In the genomic region with DNA sequence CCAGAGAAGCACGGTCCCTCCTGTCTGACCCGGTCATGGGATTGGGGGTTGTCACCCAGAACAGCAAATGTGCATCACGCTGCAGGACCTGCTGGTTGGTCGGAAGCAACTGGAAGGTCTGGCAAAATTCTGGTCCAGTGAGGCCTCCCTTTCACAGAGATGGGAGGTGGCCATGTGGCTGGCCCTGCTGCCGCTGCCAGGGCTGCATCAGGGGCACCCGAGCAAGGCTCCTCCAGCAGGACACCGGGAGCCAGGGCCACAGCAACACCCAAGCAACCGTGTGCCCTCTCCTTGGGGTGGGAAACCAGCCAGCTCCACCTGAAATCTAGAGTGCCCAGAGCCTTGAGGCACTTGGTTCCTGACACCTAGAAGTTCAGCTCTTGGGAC, we compare ENCODE assay signal across 18 cellular contexts. TPM values are rescaled to one million over a fixed set of nuclear protein-coding genes. Genes with fewer than 3 reads are reported as not detected.
DNase-seq lines count a peak whose midpoint lies in the region; ATAC-seq and TF ChIP-seq lines count a peak whose summit lies in the region.
"Had no signal": no experiment of that assay in that cellular context is flagged by ENCODE, and none has a peak within 500 bp of the region (broad histone marks: within the 10 kb centered on the region; RNA-seq: fewer than 3 reads in every experiment).

No MANE protein-coding gene starts in this region.

- H2AFZ ChIP-seq in GM23338: no peak overlapping the region

- H3K27ac ChIP-seq in BLaER1 treated with 17β-estradiol and CSF1 and Interleukin-3, amounts not matched to agents 10 nM and 100 nM: no peak overlapping the region
- H3K27ac ChIP-seq in GM23338 (ENCODE audit: low read depth): no peak overlapping the region

- H3K36me3 Mint-ChIP-seq in activated naive CD8-positive, alpha-beta T cell treated with anti-CD3 and anti-CD28 coated beads, Interleukin-2, amount 50 U/mL, for 24 hours (ENCODE audit: low read depth): peaks cover 4% of the 10 kb centered on the region
- no peaks in the 10 kb centered on the region for H3K36me3 Mint-ChIP-seq in natural killer cell treated with Interleukin-12 subunit alpha and Interleukin-12 subunit beta and Interleukin-15 and Interleukin-18, amount 100 ng/mL, for 72 hours
- H3K36me3 Mint-ChIP-seq in WTC11 (no peaks in the 10 kb centered on the region), GM23338 (ENCODE audit: low read depth) (no peaks in the 10 kb centered on the region)

- CTCF ChIA-PET in WTC11 (lab: Charles Lee): interaction anchor here (1.0 kb wide), 1 partner anchor 12 kb away, joined by 3 read pairs; the partner anchor contains the start of gene GAS6

- ATAC-seq in activated naive CD8-positive, alpha-beta T cell treated with anti-CD3 and anti-CD28 coated beads, Interleukin-2, amount 50 U/mL, for 24 hours: peak; percentile 24
- no peak for ATAC-seq in natural killer cell treated with Interleukin-12 subunit alpha and Interleukin-12 subunit beta and Interleukin-15 and Interleukin-18, amount 100 ng/mL, for 72 hours
- ATAC-seq in HG03442 (IDR thresholded peaks at IDR 0.05; ENCODE audit: unreplicated experiment) (no peak), WTC11 (no peak), GM23338 (no peak)
- ATAC-seq: GM12878 had no signal

- no peak overlapping the region; a peak in 1 of 22 replicates for H3K9ac ChIP-seq in BLaER1 treated with 17β-estradiol and CSF1 and Interleukin-3, amounts not matched to agents 10 nM and 100 nM

- no peaks in the 10 kb centered on the region for H3K9me3 Mint-ChIP-seq in activated naive CD8-positive, alpha-beta T cell treated with anti-CD3 and anti-CD28 coated beads, Interleukin-2, amount 50 U/mL, for 24 hours
- no peaks in the 10 kb centered on the region for H3K9me3 Mint-ChIP-seq in natural killer cell treated with Interleukin-12 subunit alpha and Interleukin-12 subunit beta and Interleukin-15 and Interleukin-18, amount 100 ng/mL, for 72 hours
- H3K9me3 Mint-ChIP-seq in WTC11: no peaks in the 10 kb centered on the region
- H3K9me3 Mint-ChIP-seq in GM23338: no peaks in the 10 kb centered on the region; the same call in 2 of the 3 replicates

- H3K27me3 ChIP-seq in BLaER1 treated with 17β-estradiol and CSF1 and Interleukin-3, amounts not matched to agents 10 nM and 100 nM: peaks cover 0 to 8% (median 0%) of the 10 kb centered on the region in 11 experiments; a peak in 2 of 22 replicates
- no peaks in the 10 kb centered on the region for H3K27me3 ChIP-seq in GM23338 (ENCODE audit: insufficient read depth)

- H3K4me2 ChIP-seq in BLaER1 treated with 17β-estradiol and CSF1 and Interleukin-3, amounts not matched to agents 10 nM and 100 nM: peak overlapping the region in 9 of 11 experiments; percentile 10 to 83 (median 60); a peak in 15 of 22 replicates
- H3K4me2 ChIP-seq in GM23338: no peak overlapping the region

- peaks cover 0 to 32% (median 28%) of the 10 kb centered on the region in 10 experiments; a peak in 16 of 20 replicates for H3K4me1 ChIP-seq in BLaER1 treated with 17β-estradiol and CSF1 and Interleukin-3, amounts not matched to agents 10 nM and 100 nM
- H3K4me1 ChIP-seq in GM23338 (ENCODE audit: insufficient read depth): peaks cover 8% of the 10 kb centered on the region; the same call in 1 of the 2 replicates

- peaks cover 25% of the 10 kb centered on the region for H3K27me3 Mint-ChIP-seq in activated naive CD8-positive, alpha-beta T cell treated with anti-CD3 and anti-CD28 coated beads, Interleukin-2, amount 50 U/mL, for 24 hours
- H3K27me3 Mint-ChIP-seq in natural killer cell treated with Interleukin-12 subunit alpha and Interleukin-12 subunit beta and Interleukin-15 and Interleukin-18, amount 100 ng/mL, for 72 hours: peaks cover 14 to 23% of the 10 kb centered on the region in 2 donors
- H3K27me3 Mint-ChIP-seq in WTC11 (ENCODE audit: low read depth) (no peaks in the 10 kb centered on the region), GM23338 (ENCODE audit: insufficient read depth, low read depth, poor library complexity) (peaks cover 8% of the 10 kb centered on the region)

- H4K20me1 ChIP-seq in BLaER1 treated with 17β-estradiol and CSF1 and Interleukin-3, amounts not matched to agents 10 nM and 100 nM: no peaks in the 10 kb centered on the region; a peak in 1 of 22 replicates
- H4K20me1 ChIP-seq in GM23338 (replicated peaks; ENCODE audit: insufficient read depth): no peaks in the 10 kb centered on the region

- H3K27ac Mint-ChIP-seq in activated naive CD8-positive, alpha-beta T cell treated with anti-CD3 and anti-CD28 coated beads, Interleukin-2, amount 50 U/mL, for 24 hours: peak overlapping the region; percentile 91
- H3K27ac Mint-ChIP-seq in natural killer cell treated with Interleukin-12 subunit alpha and Interleukin-12 subunit beta and Interleukin-15 and Interleukin-18, amount 100 ng/mL, for 72 hours: peak overlapping the region; percentile 68 to 87
- H3K27ac Mint-ChIP-seq in WTC11: no peak overlapping the region
- H3K27ac Mint-ChIP-seq in GM23338: no peak overlapping the region

- POLR2A ChIA-PET in WTC11 (lab: Charles Lee): no interaction called here

- no peaks in the 10 kb centered on the region for H3K79me2 ChIP-seq in GM23338 (replicated peaks; ENCODE audit: insufficient read depth)

- peak overlapping the region; percentile 34 for H3K4me3 Mint-ChIP-seq in activated naive CD8-positive, alpha-beta T cell treated with anti-CD3 and anti-CD28 coated beads, Interleukin-2, amount 50 U/mL, for 24 hours
- H3K4me3 Mint-ChIP-seq in natural killer cell treated with Interleukin-12 subunit alpha and Interleukin-12 subunit beta and Interleukin-15 and Interleukin-18, amount 100 ng/mL, for 72 hours: no peak overlapping the region
- H3K4me3 Mint-ChIP-seq in WTC11 (no peak overlapping the region), GM23338 (no peak overlapping the region)

- H3K4me1 Mint-ChIP-seq in activated naive CD8-positive, alpha-beta T cell treated with anti-CD3 and anti-CD28 coated beads, Interleukin-2, amount 50 U/mL, for 24 hours: peaks cover 11% of the 10 kb centered on the region
- H3K4me1 Mint-ChIP-seq in natural killer cell treated with Interleukin-12 subunit alpha and Interleukin-12 subunit beta and Interleukin-15 and Interleukin-18, amount 100 ng/mL, for 72 hours (ENCODE audit: low read depth in 2 of 2): peaks cover 0 to 9% of the 10 kb centered on the region in 2 donors
- H3K4me1 Mint-ChIP-seq in WTC11 (peaks cover 22% of the 10 kb centered on the region), GM23338 (peaks cover 17% of the 10 kb centered on the region)

- H3F3A ChIP-seq in GM23338 (replicated peaks; ENCODE audit: low read depth): no peaks in the 10 kb centered on the region

- no peaks in the 10 kb centered on the region for H3K36me3 ChIP-seq in BLaER1 treated with 17β-estradiol and CSF1 and Interleukin-3, amounts not matched to agents 10 nM and 100 nM
- H3K36me3 ChIP-seq in GM23338 (ENCODE audit: insufficient read depth): no peaks in the 10 kb centered on the region

- no peak for TF ChIP-seq CTCF in WTC11 (IDR thresholded peaks at IDR 0.05)
- no peak for TF ChIP-seq CTCF in GM23338 (conservative IDR thresholded peaks at IDR 0.05; ENCODE audit: low read depth in 2 of 2)

- H3K9me3 ChIP-seq in BLaER1 treated with 17β-estradiol and CSF1 and Interleukin-3, amounts not matched to agents 10 nM and 100 nM (replicated peaks in 1 of 11): peaks cover 7 to 20% (median 12%) of the 10 kb centered on the region in 11 experiments; a peak in 14 of 22 replicates

- no peak overlapping the region for H3K4me3 ChIP-seq in BLaER1 treated with 17β-estradiol and CSF1 and Interleukin-3, amounts not matched to agents 10 nM and 100 nM
- H3K4me3 ChIP-seq in GM23338: no peak overlapping the region
- H3K4me3 ChIP-seq: GM12878 had no signal

- no peaks in the 10 kb centered on the region for H3K9me2 ChIP-seq in GM23338 (ENCODE audit: insufficient read depth)

- peak; percentile 1 for DNase-seq in Ammon's horn (ENCODE audit: low spot score)
- no peak for DNase-seq in activated naive CD8-positive, alpha-beta T cell treated with anti-CD3 and anti-CD28 coated beads, Interleukin-2, amount 50 U/mL, for 24 hours
- no peak for DNase-seq in natural killer cell treated with Interleukin-12 subunit alpha and Interleukin-12 subunit beta and Interleukin-15 and Interleukin-18, amount 100 ng/mL, for 72 hours (ENCODE audit: low spot score)
- DNase-seq in WTC11 (ENCODE audit: low spot score): no peak
- no peak for DNase-seq in HuH-7 (ENCODE audit: low spot score)
- no peak for DNase-seq in GM23338 (ENCODE audit: low spot score)
- DNase-seq: C1 segment of cervical spinal cord; DMS53; KBM-7; NCI-H1048; NCI-H146; NCI-H2081 treated with DMSO at 0.1 percent for 48 hours; NCI-H526 treated with DMSO at 0.1 percent for 48 hours; NK-92 treated with Interleukin-12 subunit alpha and Interleukin-12 subunit beta, amount 100 ng/mL, for 24 hours; OCI-M1 had no signal

TF ChIP-seq in WTC11, 78 proteins besides CTCF, POLR2A, EP300 and RAD21:
- TF ChIP-seq NR3C1 (CRISPR knock-in tag; conservative IDR thresholded peaks at IDR 0.05; ENCODE audit: low read depth) (no peak), MLX (CRISPR knock-in tag; IDR thresholded peaks at IDR 0.05) (no peak), RELA (CRISPR knock-in tag; IDR thresholded peaks at IDR 0.05; ENCODE audit: borderline replicate concordance) (no peak)

TF ChIP-seq in GM23338, 12 proteins besides CTCF, POLR2A, EP300 and RAD21 (continues in another document):
- TF ChIP-seq STAT1 (IDR thresholded peaks at IDR 0.05; ENCODE audit: unreplicated experiment) (no peak), EZH2phosphoT487 (IDR thresholded peaks at IDR 0.05; ENCODE audit: unreplicated experiment) (no peak), ZNF114 (CRISPR knock-in tag; IDR thresholded peaks at IDR 0.05) (no peak), JUNB (IDR thresholded peaks at IDR 0.05; ENCODE audit: unreplicated experiment) (no peak), ETS1 (IDR thresholded peaks at IDR 0.05) (no peak), EZH2 (IDR thresholded peaks at IDR 0.05; ENCODE audit: low read depth, unreplicated experiment) (no peak)

RNA-seq across cellular contexts. Expression of gene GAS6, which starts 11.5 kb away (rescaled TPM):
- total RNA-seq in natural killer cell treated with Interleukin-12 subunit alpha and Interleukin-12 subunit beta and Interleukin-15 and Interleukin-18, amount 100 ng/mL, for 72 hours: under 1 TPM in 1 of 2 donors, not detected in 1; 0.45 TPM
- 29.4 to 33.7 TPM (median 33.7 TPM) in 3 replicates for total RNA-seq in WTC11 (2021)
- 18.0 and 21.2 TPM in 2 replicates for total RNA-seq in GM23338 (2014; rRNA removed; shearing (Covaris generic))
- polyA plus RNA-seq in GM23338 (2016; fragmentation: Nextera tagmentation; extraction: Ambion mirVana): 7.9 and 8.8 TPM in 2 replicates

Comparison
In these comparisons a context has a peak if more than half of its experiments do, and no peak if none do; other contexts are left out.
1. H3K27ac Mint-ChIP-seq: peak in activated naive CD8-positive, alpha-beta T cell treated with anti-CD3 and anti-CD28 coated beads, Interleukin-2, amount 50 U/mL, for 24 hours (single experiment) and natural killer cell treated with Interleukin-12 subunit alpha and Interleukin-12 subunit beta and Interleukin-15 and Interleukin-18, amount 100 ng/mL, for 72 hours (2 of 2); none in WTC11 (single experiment) and GM23338 (single experiment).
2. RNA of gene GAS6, which starts 11.5 kb away (total RNA-seq): 29.4 to 33.7 TPM in WTC11 and 18.0 to 21.2 TPM in GM23338; 0.45 TPM in natural killer cell treated with Interleukin-12 subunit alpha and Interleukin-12 subunit beta and Interleukin-15 and Interleukin-18, amount 100 ng/mL, for 72 hours; every median in the first group is over 10 times any median in the second.